ENCODE assay signal across 18 cellular contexts in the genomic region with DNA sequence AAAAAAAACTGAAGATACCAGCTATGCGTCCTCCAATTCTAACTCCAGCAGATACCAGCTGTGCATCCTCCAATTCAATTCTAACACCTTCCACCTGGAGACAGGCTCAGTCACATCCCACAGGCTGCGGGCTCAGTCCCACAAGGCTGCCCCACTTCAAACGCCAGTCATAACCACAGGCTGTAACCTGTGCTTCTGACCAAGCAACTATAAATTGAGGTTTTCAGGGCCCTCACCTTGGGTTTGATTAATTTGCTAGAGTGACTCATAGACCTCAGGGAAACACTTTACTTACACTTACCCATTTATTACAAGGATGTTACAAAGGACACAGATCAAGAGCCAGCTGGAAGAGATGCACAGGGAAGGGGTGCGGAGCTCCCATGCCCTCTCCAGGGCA. TPM values are rescaled to one million over a fixed set of nuclear protein-coding genes. Genes with fewer than 3 reads are reported as not detected.
DNase-seq lines count a peak whose midpoint lies in the region; ATAC-seq and TF ChIP-seq lines count a peak whose summit lies in the region.
"Had no signal": no experiment of that assay in that cellular context is flagged by ENCODE, and none has a peak within 500 bp of the region (broad histone marks: within the 10 kb centered on the region; RNA-seq: fewer than 3 reads in every experiment).

No MANE protein-coding gene starts in this region.

- peaks cover 28% of the 10 kb centered on the region for H3F3A ChIP-seq in PC-9 (ENCODE audit: insufficient read depth, low read depth)

- no peaks in the 10 kb centered on the region for H4K20me1 ChIP-seq in PC-9 (ENCODE audit: insufficient read depth)

- H3K36me3 ChIP-seq in PC-9 (ENCODE audit: low read depth), result no peaks in the 10 kb centered on the region
- no peaks in the 10 kb centered on the region for H3K36me3 ChIP-seq in mucosa of descending colon (ENCODE audit: low read depth)
- H3K36me3 ChIP-seq: SJSA1 had no signal

- ATAC-seq in mucosa of descending colon (peak; percentile 17), HG03378 (IDR thresholded peaks at IDR 0.05; ENCODE audit: unreplicated experiment) (no peak)
- ATAC-seq in activated CD8-positive, alpha-beta T cell treated with anti-CD3 and anti-CD28 coated beads for 36 hours, result no peak
- ATAC-seq: HepG2 had no signal

- in situ Hi-C loops in KBM-7 (cut with MboI; ENCODE audit: low pct_unique_long_range_greater_than_20kb, low sequenced_read_pairs), result loop anchor here (25.0 kb wide), 1 partner anchor 170 kb away; a partner anchor contains a TSS

- H3K36me3 Mint-ChIP-seq in activated CD8-positive, alpha-beta T cell treated with anti-CD3 and anti-CD28 coated beads for 36 hours (ENCODE audit: low read depth), result no peaks in the 10 kb centered on the region

- peak overlapping the region; percentile 68 for H3K4me2 ChIP-seq in PC-9

- CTCF ChIA-PET in PC-9 (lab: Charles Lee), result no interaction called here
- CTCF ChIA-PET in activated CD8-positive, alpha-beta T cell treated with anti-CD3 and anti-CD28 coated beads for 36 hours (lab: Charles Lee), result interaction anchor here (1.9 to 4.9 kb wide), 3 partner anchors 34 to 162 kb away, joined by 7 to 62 read pairs (median 12); no protein-coding TSS in a partner anchor

- peaks cover 57% of the 10 kb centered on the region for H3K4me1 ChIP-seq in PC-9 (replicated peaks; ENCODE audit: insufficient read depth)
- no peaks in the 10 kb centered on the region for H3K4me1 ChIP-seq in mucosa of descending colon (ENCODE audit: low read depth)
- H3K4me1 ChIP-seq: SJSA1 had no signal

- no peaks in the 10 kb centered on the region for H3K27me3 ChIP-seq in PC-9 (ENCODE audit: insufficient read depth, low read depth)
- H3K27me3 ChIP-seq: SJSA1 had no signal

- no TSS peak for BruUV-seq in PC-9 (replicated peaks; lab: Mats Ljungman, UMichigan)

- no peaks in the 10 kb centered on the region for H3K9me3 Mint-ChIP-seq in activated CD8-positive, alpha-beta T cell treated with anti-CD3 and anti-CD28 coated beads for 36 hours
- H3K9me3 Mint-ChIP-seq: H9 had no signal

- DNase-seq in HT-29 (ENCODE audit: low spot score) (peak; percentile 59), PC-9 (peak in 1 of 2 experiments; percentile 86), epithelial cell of prostate (ENCODE audit: low read depth, low spot score) (peak; percentile 62), mucosa of descending colon (no peak), KBM-7 (no peak), superior temporal gyrus (ENCODE audit: extremely low spot score) (no peak)
- DNase-seq in activated CD8-positive, alpha-beta T cell treated with anti-CD3 and anti-CD28 coated beads for 36 hours, result no peak
- DNase-seq: Caco-2, H9, Karpas-422, NCI-H1417, NCI-H187 treated with DMSO at 0.1 percent for 48 hours, NCI-H345, NCI-H526 treated with DMSO at 0.1 percent for 48 hours, RPMI8226 had no signal

- H2AFZ ChIP-seq in PC-9, result no peak overlapping the region

- H3K4me3 ChIP-seq in PC-9 (no peak overlapping the region), mucosa of descending colon (no peak overlapping the region)
- H3K4me3 ChIP-seq: SJSA1 had no signal

- intact Hi-C loops in PC-9 (cut with micrococcal nuclease; ENCODE audit: unreplicated experiment), result loop anchor here (10.0 kb wide), 1 partner anchor 572 kb away; no protein-coding TSS in a partner anchor
- intact Hi-C loops in mucosa of descending colon (cut with DNase I, micrococcal nuclease), result no loop called here
- intact Hi-C loops in activated CD8-positive, alpha-beta T cell treated with anti-CD3 and anti-CD28 coated beads for 36 hours (cut with micrococcal nuclease), result no loop called here

- H3K27ac ChIP-seq in PC-9, result 0 out of 2 replicates have a peak overlapping the region, but pooled peaks have one; percentile 11
- H3K27ac ChIP-seq in epithelial cell of prostate, result no peak overlapping the region
- H3K27ac ChIP-seq: SJSA1 had no signal

- H3K4me1 Mint-ChIP-seq in activated CD8-positive, alpha-beta T cell treated with anti-CD3 and anti-CD28 coated beads for 36 hours (ENCODE audit: low read depth), result peaks cover 10% of the 10 kb centered on the region

- POLR2A ChIA-PET in PC-9 (lab: Charles Lee; ENCODE audit: unreplicated experiment), result no interaction called here
- POLR2A ChIA-PET in activated CD8-positive, alpha-beta T cell treated with anti-CD3 and anti-CD28 coated beads for 36 hours (lab: Charles Lee), result interaction anchor here (0.9 kb wide), 1 partner anchor 31 kb away, joined by 3 read pairs; no protein-coding TSS in a partner anchor

- no peaks in the 10 kb centered on the region for H3K79me2 ChIP-seq in PC-9 (ENCODE audit: low read depth)

- peaks cover 12% of the 10 kb centered on the region for H3K27me3 Mint-ChIP-seq in activated CD8-positive, alpha-beta T cell treated with anti-CD3 and anti-CD28 coated beads for 36 hours

- TF ChIP-seq CTCF in PC-9 (conservative IDR thresholded peaks at IDR 0.05), result no peak
- TF ChIP-seq CTCF in mucosa of descending colon (IDR thresholded peaks at IDR 0.05), result no peak
- no peak for TF ChIP-seq CTCF in activated CD8-positive, alpha-beta T cell treated with anti-CD3 and anti-CD28 coated beads for 36 hours (IDR thresholded peaks at IDR 0.05)

- H3K9me3 ChIP-seq in PC-9 (ENCODE audit: insufficient read depth, low read depth) (no peaks in the 10 kb centered on the region), mucosa of descending colon (no peaks in the 10 kb centered on the region)
- H3K9me3 ChIP-seq: Caco-2, SJSA1 had no signal

- H3K9me2 ChIP-seq in PC-9 (ENCODE audit: insufficient read depth), result no peaks in the 10 kb centered on the region

- no peak overlapping the region for H3K4me3 Mint-ChIP-seq in activated CD8-positive, alpha-beta T cell treated with anti-CD3 and anti-CD28 coated beads for 36 hours
- H3K4me3 Mint-ChIP-seq: H9 had no signal

- H3K27ac Mint-ChIP-seq in activated CD8-positive, alpha-beta T cell treated with anti-CD3 and anti-CD28 coated beads for 36 hours, result no peak overlapping the region
- H3K27ac Mint-ChIP-seq: H9 had no signal

RNA-seq across cellular contexts. Expression of a gene that starts 32.4 kb away (rescaled TPM):
- total RNA-seq in HT-29 (2014; rRNA removed; shearing (Covaris generic)), result 24.2 and 27.5 TPM in 2 replicates
- total RNA-seq in PC-9 (2021) (16.9 and 18.1 TPM in 2 replicates), mucosa of descending colon (10 to 100 TPM in 1 of 3 donors, 1 to 10 TPM in 2; 7.2 to 13.6 (median 8.4) TPM)
- 1 to 10 TPM; 5.8 to 7.3 TPM for total RNA-seq in activated CD8-positive, alpha-beta T cell treated with anti-CD3 and anti-CD28 coated beads for 36 hours

RNA-seq across cellular contexts. Expression of a gene that starts 32.7 kb away (rescaled TPM):
- 3.8 and 5.5 TPM in 2 replicates for total RNA-seq in HT-29 (2014; rRNA removed; shearing (Covaris generic))
- 1.3 and 1.5 TPM in 2 replicates for total RNA-seq in PC-9 (2021)
- 10 to 100 TPM in 1 of 3 donors, 1 to 10 TPM in 2; 4.0 to 10.3 (median 8.5) TPM for total RNA-seq in mucosa of descending colon
- total RNA-seq in activated CD8-positive, alpha-beta T cell treated with anti-CD3 and anti-CD28 coated beads for 36 hours, result 10 to 100 TPM; 17.6 to 18.4 TPM

Comparison
In these comparisons a context has a peak if more than half of its experiments do, and no peak if none do; other contexts are left out.
1. DNase-seq: peak in HT-29 (single experiment) and epithelial cell of prostate (single experiment); none in mucosa of descending colon (0 of 3), KBM-7 (single experiment), activated CD8-positive, alpha-beta T cell treated with anti-CD3 and anti-CD28 coated beads for 36 hours (single experiment) and superior temporal gyrus (single experiment).